14 cellular contexts compared by ENCODE assay signal in genomic region chr10:14153570-14154055, GRCh38.
DNase-seq lines count a peak whose midpoint lies in the region; FAIRE-seq and TF ChIP-seq lines count a peak whose summit lies in the region.
"Had no signal": no experiment of that assay in that cellular context is flagged by ENCODE, and none has a peak within 500 bp of the region (broad histone marks: within the 10 kb centered on the region; RNA-seq: fewer than 3 reads in every experiment).

No MANE protein-coding gene starts in this region.

- H3K4me1 Mint-ChIP-seq in activated CD4-positive, alpha-beta T cell treated with anti-CD3 and anti-CD28 coated beads, Interleukin-2, amount 10 ng/mL, durations not matched to agents 7 days and 5 days: no peaks in the 10 kb centered on the region

- POLR2A ChIA-PET in activated CD4-positive, alpha-beta T cell treated with anti-CD3 and anti-CD28 coated beads, Interleukin-2, amount 10 ng/mL, durations not matched to agents 7 days and 5 days (lab: Charles Lee): no interaction called here

- H3K36me3 Mint-ChIP-seq in activated CD4-positive, alpha-beta T cell treated with anti-CD3 and anti-CD28 coated beads, Interleukin-2, amount 10 ng/mL, durations not matched to agents 7 days and 5 days (ENCODE audit: low read depth): no peaks in the 10 kb centered on the region

- H3K9ac ChIP-seq in kidney (ENCODE audit: low read length in 2 of 2): no peak overlapping the region

- no peaks in the 10 kb centered on the region for H3K4me1 ChIP-seq in kidney (ENCODE audit: control insufficient read depth in 1 of 2, insufficient read depth in 1 of 2, low read depth in 1 of 2, low read length in 2 of 2)

- peaks cover 0 to 4% of the 10 kb centered on the region in 2 donors for H3K9me3 ChIP-seq in kidney (ENCODE audit: control insufficient read depth in 1 of 2, low read length in 2 of 2)
- H3K9me3 ChIP-seq: mucosa of descending colon had no signal

- no peak for FAIRE-seq in kidney (lab: Jason Lieb, UNC)
- FAIRE-seq: GM12878 had no signal

- peaks cover 4% of the 10 kb centered on the region for H3K27me3 Mint-ChIP-seq in activated CD4-positive, alpha-beta T cell treated with anti-CD3 and anti-CD28 coated beads, Interleukin-2, amount 10 ng/mL, durations not matched to agents 7 days and 5 days

- no peak overlapping the region for H3K4me3 Mint-ChIP-seq in activated CD4-positive, alpha-beta T cell treated with anti-CD3 and anti-CD28 coated beads, Interleukin-2, amount 10 ng/mL, durations not matched to agents 7 days and 5 days
- H3K4me3 Mint-ChIP-seq: activated T-cell treated with anti-CD3 and anti-CD28 coated beads, Interleukin-2, amount 50 U/mL, for 4 hours had no signal

- CTCF ChIA-PET in activated CD4-positive, alpha-beta T cell treated with anti-CD3 and anti-CD28 coated beads, Interleukin-2, amount 10 ng/mL, durations not matched to agents 7 days and 5 days (lab: Charles Lee): no interaction called here

- peaks cover 3% of the 10 kb centered on the region for H3K9me3 Mint-ChIP-seq in activated CD4-positive, alpha-beta T cell treated with anti-CD3 and anti-CD28 coated beads, Interleukin-2, amount 10 ng/mL, durations not matched to agents 7 days and 5 days
- H3K9me3 Mint-ChIP-seq: activated T-cell treated with anti-CD3 and anti-CD28 coated beads, Interleukin-2, amount 50 U/mL, for 4 hours had no signal

- intact Hi-C loops in kidney (cut with DNase I): no loop called here

- H3K4me3 ChIP-seq in choroid plexus epithelial cell (ENCODE audit: low read depth, low read length): peak overlapping the region; percentile 42
- H3K4me3 ChIP-seq in kidney (ENCODE audit: low read length in 2 of 2): peak overlapping the region; percentile 28 to 30
- H3K4me3 ChIP-seq: GM12878, mucosa of descending colon had no signal

- no peak overlapping the region for H3K27ac ChIP-seq in kidney (ENCODE audit: low read depth in 2 of 2, low read length in 2 of 2)

- no peaks in the 10 kb centered on the region for H3K36me3 ChIP-seq in kidney (ENCODE audit: control insufficient read depth in 1 of 2, insufficient read depth in 2 of 2, low read length in 2 of 2)

- H3K27ac Mint-ChIP-seq in activated CD4-positive, alpha-beta T cell treated with anti-CD3 and anti-CD28 coated beads, Interleukin-2, amount 10 ng/mL, durations not matched to agents 7 days and 5 days: no peak overlapping the region

- DNase-seq in AG08396 (ENCODE audit: low spot score) (peak; percentile 40), LHCN-M2 (ENCODE audit: low read depth) (peak; percentile 40), choroid plexus epithelial cell (ENCODE audit: low read depth) (peak; percentile 62), kidney (peak; percentile 59), SIG-M5 (lab: John Stamatoyannopoulos, UW) (no peak), NCI-H128 (lab: John Stamatoyannopoulos, UW; ENCODE audit: unreplicated experiment) (no peak)
- no peak for DNase-seq in activated CD4-positive, alpha-beta T cell treated with anti-CD3 and anti-CD28 coated beads, Interleukin-2, amount 10 ng/mL, durations not matched to agents 7 days and 5 days
- DNase-seq in stimulated activated CD8-positive, alpha-beta memory T cell treated with anti-CD3 and anti-CD28 coated beads, Interleukin-4, amount 100 ng/mL, for 48 hours: no peak
- DNase-seq: activated T-cell treated with anti-CD3 and anti-CD28 coated beads, Interleukin-2, amount 50 U/mL, for 4 hours; DMS79; mucosa of descending colon; MV-4-11; NCI-H748 treated with DMSO at 0.1 percent for 48 hours had no signal

- TF ChIP-seq CTCF in choroid plexus epithelial cell (conservative IDR thresholded peaks at IDR 0.05; ENCODE audit: low read depth, low read length) (no peak), kidney (IDR thresholded peaks at IDR 0.05; ENCODE audit: borderline replicate concordance, extremely low read depth, insufficient read depth) (no peak)

Comparison
In these comparisons a context has a peak if more than half of its experiments do, and no peak if none do; other contexts are left out.
1. DNase-seq: peak in AG08396 (single experiment), LHCN-M2 (single experiment), choroid plexus epithelial cell (single experiment) and kidney (single experiment); none in SIG-M5 (single experiment), activated CD4-positive, alpha-beta T cell treated with anti-CD3 and anti-CD28 coated beads, Interleukin-2, amount 10 ng/mL, durations not matched to agents 7 days and 5 days (single experiment), stimulated activated CD8-positive, alpha-beta memory T cell treated with anti-CD3 and anti-CD28 coated beads, Interleukin-4, amount 100 ng/mL, for 48 hours (single experiment) and NCI-H128 (single experiment).